ENCODE assay signal across 17 cellular contexts in the genomic region with DNA sequence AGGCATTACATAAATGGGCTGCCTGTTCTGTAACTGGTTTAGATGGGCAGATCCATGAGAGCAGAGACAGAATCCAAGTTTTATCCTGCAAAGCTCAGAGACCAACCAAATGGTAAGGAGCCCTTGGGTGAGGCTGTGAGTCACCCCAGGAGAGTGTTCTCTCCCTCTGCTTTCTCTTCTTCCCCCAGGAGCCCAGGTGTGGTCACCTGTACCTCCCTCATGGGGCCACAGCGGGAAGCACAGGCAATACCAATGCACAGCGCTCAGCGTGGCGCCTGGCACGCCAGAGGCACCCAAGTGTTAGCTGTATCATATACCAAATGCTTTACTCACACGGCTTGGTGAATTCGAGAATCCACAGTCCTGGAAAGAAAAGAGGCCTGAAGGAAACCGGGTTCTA. TPM values are rescaled to one million over a fixed set of nuclear protein-coding genes. Genes with fewer than 3 reads are reported as not detected.
DNase-seq lines count a peak whose midpoint lies in the region; ATAC-seq and TF ChIP-seq lines count a peak whose summit lies in the region.
"Had no signal": no experiment of that assay in that cellular context is flagged by ENCODE, and none has a peak within 500 bp of the region (broad histone marks: within the 10 kb centered on the region; RNA-seq: fewer than 3 reads in every experiment).

No MANE protein-coding gene starts in this region.

- H3K4me3 ChIP-seq in breast epithelium: no peak overlapping the region
- no peak overlapping the region for H3K4me3 ChIP-seq in colonic mucosa
- no peak overlapping the region for H3K4me3 ChIP-seq in mucosa of rectum (ENCODE audit: low read length in 2 of 2)
- no peak overlapping the region for H3K4me3 ChIP-seq in upper lobe of right lung
- H3K4me3 ChIP-seq: ascending aorta, SJCRH30, skin epidermis had no signal

- CTCF ChIA-PET in MCF 10A (lab: Yijun Ruan, JAX): interaction anchor here (0.6 to 1.8 kb wide), 18 partner anchors 16 to 103 kb away, joined by 3 to 11 read pairs (median 4); no protein-coding TSS in a partner anchor

- no peak for TF ChIP-seq POLR2A in breast epithelium (IDR thresholded peaks at IDR 0.05)

- POLR2A ChIA-PET in MCF 10A (lab: Yijun Ruan, JAX): interaction anchor here (0.7 to 3.0 kb wide), 16 partner anchors 9 to 73 kb away, joined by 3 to 28 read pairs (median 6); no protein-coding TSS in a partner anchor

- DNase-seq in MCF 10A (ENCODE audit: unreplicated experiment) (peak; percentile 94), breast epithelium (ENCODE audit: low spot score in 2 of 2) (no peak), colonic mucosa (no peak), upper lobe of right lung (peak; percentile 18)
- no peak for DNase-seq in stimulated activated naive CD8-positive, alpha-beta T cell treated with anti-CD3 and anti-CD28 coated beads, Interleukin-15, amount 100 ng/mL, for 72 hours
- no peak for DNase-seq in activated T-helper 1 cell treated with anti-CD3 and anti-CD28 coated beads, Interleukin-12 subunit alpha, Interleukin-12 subunit beta, Interleukin-2, Interleukin-4 antibody, amounts not matched to agents 30 ng/mL and 10 ng/mL and 1 ng/mL, durations not matched to agents 14 hours and 24 hours and 36 hours (ENCODE audit: low spot score)
- DNase-seq: activated CD8-positive, alpha-beta memory T cell treated with anti-CD3 and anti-CD28 coated beads, Interleukin-2, amount 10 ng/mL, durations not matched to agents 7 days and 5 days; activated gamma-delta T cell; glutamatergic neuron; Kasumi-1; NCI-H1436 treated with DMSO at 0.1 percent for 48 hours; SJCRH30 had no signal

- TF ChIP-seq CTCF in MCF 10A (IDR thresholded peaks at IDR 0.05; ENCODE audit: unreplicated experiment): no peak
- no peak for TF ChIP-seq CTCF in breast epithelium (IDR thresholded peaks at IDR 0.05)
- no peak for TF ChIP-seq CTCF in colonic mucosa (IDR thresholded peaks at IDR 0.05)
- no peak for TF ChIP-seq CTCF in upper lobe of right lung (IDR thresholded peaks at IDR 0.05)

- peaks cover 58% of the 10 kb centered on the region for H3K4me1 Mint-ChIP-seq in MCF 10A (ENCODE audit: insufficient read depth, unreplicated experiment)
- H3K4me1 Mint-ChIP-seq in stimulated activated naive CD8-positive, alpha-beta T cell treated with anti-CD3 and anti-CD28 coated beads, Interleukin-15, amount 100 ng/mL, for 72 hours: no peaks in the 10 kb centered on the region
- no peaks in the 10 kb centered on the region for H3K4me1 Mint-ChIP-seq in activated T-helper 1 cell treated with anti-CD3 and anti-CD28 coated beads, Interleukin-12 subunit alpha, Interleukin-12 subunit beta, Interleukin-2, Interleukin-4 antibody, amounts not matched to agents 30 ng/mL and 10 ng/mL and 1 ng/mL, durations not matched to agents 14 hours and 24 hours and 36 hours (ENCODE audit: low read depth)
- H3K4me1 Mint-ChIP-seq: activated CD8-positive, alpha-beta memory T cell treated with anti-CD3 and anti-CD28 coated beads, Interleukin-2, amount 10 ng/mL, durations not matched to agents 7 days and 5 days had no signal

- intact Hi-C loops in MCF 10A (cut with micrococcal nuclease): loop anchor here (5.0 kb wide), 1 partner anchor 36 kb away; no protein-coding TSS in a partner anchor
- intact Hi-C loops in breast epithelium (cut with DNase I; ENCODE audit: low total_unique reads): no loop called here
- intact Hi-C loops in colonic mucosa (cut with DNase I): no loop called here
- intact Hi-C loops in upper lobe of right lung (cut with DNase I): no loop called here
- intact Hi-C loops in activated T-helper 1 cell treated with anti-CD3 and anti-CD28 coated beads, Interleukin-12 subunit alpha, Interleukin-12 subunit beta, Interleukin-2, Interleukin-4 antibody, amounts not matched to agents 30 ng/mL and 10 ng/mL and 1 ng/mL, durations not matched to agents 14 hours and 24 hours and 36 hours (cut with micrococcal nuclease): no loop called here

- no peaks in the 10 kb centered on the region for H3K27me3 Mint-ChIP-seq in MCF 10A (ENCODE audit: insufficient read depth, unreplicated experiment)
- H3K27me3 Mint-ChIP-seq in stimulated activated naive CD8-positive, alpha-beta T cell treated with anti-CD3 and anti-CD28 coated beads, Interleukin-15, amount 100 ng/mL, for 72 hours: peaks cover 14% of the 10 kb centered on the region
- H3K27me3 Mint-ChIP-seq in activated T-helper 1 cell treated with anti-CD3 and anti-CD28 coated beads, Interleukin-12 subunit alpha, Interleukin-12 subunit beta, Interleukin-2, Interleukin-4 antibody, amounts not matched to agents 30 ng/mL and 10 ng/mL and 1 ng/mL, durations not matched to agents 14 hours and 24 hours and 36 hours (ENCODE audit: insufficient read depth): no peaks in the 10 kb centered on the region

- H3K27ac Mint-ChIP-seq in MCF 10A (ENCODE audit: low read depth, unreplicated experiment): peak overlapping the region; percentile 69
- H3K27ac Mint-ChIP-seq in stimulated activated naive CD8-positive, alpha-beta T cell treated with anti-CD3 and anti-CD28 coated beads, Interleukin-15, amount 100 ng/mL, for 72 hours: no peak overlapping the region
- no peak overlapping the region for H3K27ac Mint-ChIP-seq in activated T-helper 1 cell treated with anti-CD3 and anti-CD28 coated beads, Interleukin-12 subunit alpha, Interleukin-12 subunit beta, Interleukin-2, Interleukin-4 antibody, amounts not matched to agents 30 ng/mL and 10 ng/mL and 1 ng/mL, durations not matched to agents 14 hours and 24 hours and 36 hours
- H3K27ac Mint-ChIP-seq: activated CD8-positive, alpha-beta memory T cell treated with anti-CD3 and anti-CD28 coated beads, Interleukin-2, amount 10 ng/mL, durations not matched to agents 7 days and 5 days had no signal

- H3K27me3 ChIP-seq in breast epithelium: no peaks in the 10 kb centered on the region
- no peaks in the 10 kb centered on the region for H3K27me3 ChIP-seq in colonic mucosa
- no peaks in the 10 kb centered on the region for H3K27me3 ChIP-seq in mucosa of rectum (ENCODE audit: control insufficient read depth in 2 of 2, insufficient read depth in 2 of 2, low read length in 2 of 2)
- H3K27me3 ChIP-seq in upper lobe of right lung: no peaks in the 10 kb centered on the region
- H3K27me3 ChIP-seq: ascending aorta, SJCRH30 had no signal

- ATAC-seq in upper lobe of right lung: no peak
- no peak for ATAC-seq in stimulated activated naive CD8-positive, alpha-beta T cell treated with anti-CD3 and anti-CD28 coated beads, Interleukin-15, amount 100 ng/mL, for 72 hours
- ATAC-seq in HG02973 (IDR thresholded peaks at IDR 0.05; ENCODE audit: unreplicated experiment): no peak
- ATAC-seq: activated CD4-positive, CD25-positive, alpha-beta regulatory T cell treated with anti-CD3 and anti-CD28 coated beads, Interleukin-2, amount 50 U/mL, for 24 hours; activated CD8-positive, alpha-beta memory T cell treated with anti-CD3 and anti-CD28 coated beads, Interleukin-2, amount 10 ng/mL, durations not matched to agents 7 days and 5 days had no signal

- H3K36me3 Mint-ChIP-seq in MCF 10A (ENCODE audit: insufficient read depth, unreplicated experiment): peaks cover 25% of the 10 kb centered on the region
- no peaks in the 10 kb centered on the region for H3K36me3 Mint-ChIP-seq in activated T-helper 1 cell treated with anti-CD3 and anti-CD28 coated beads, Interleukin-12 subunit alpha, Interleukin-12 subunit beta, Interleukin-2, Interleukin-4 antibody, amounts not matched to agents 30 ng/mL and 10 ng/mL and 1 ng/mL, durations not matched to agents 14 hours and 24 hours and 36 hours (ENCODE audit: low read depth)
- H3K36me3 Mint-ChIP-seq: activated CD8-positive, alpha-beta memory T cell treated with anti-CD3 and anti-CD28 coated beads, Interleukin-2, amount 10 ng/mL, durations not matched to agents 7 days and 5 days had no signal

- H3K4me1 ChIP-seq in breast epithelium (peaks cover 0 to 30% of the 10 kb centered on the region in 2 donors), colonic mucosa (peaks cover 26% of the 10 kb centered on the region), mucosa of rectum (ENCODE audit: control insufficient read depth in 2 of 2, insufficient read depth in 2 of 2, low read length in 2 of 2) (peaks cover 28 to 55% of the 10 kb centered on the region in 2 donors), upper lobe of right lung (peaks cover 48% of the 10 kb centered on the region)

- H3K9me3 Mint-ChIP-seq in MCF 10A (ENCODE audit: unreplicated experiment): no peaks in the 10 kb centered on the region
- H3K9me3 Mint-ChIP-seq in stimulated activated naive CD8-positive, alpha-beta T cell treated with anti-CD3 and anti-CD28 coated beads, Interleukin-15, amount 100 ng/mL, for 72 hours: no peaks in the 10 kb centered on the region
- H3K9me3 Mint-ChIP-seq in activated T-helper 1 cell treated with anti-CD3 and anti-CD28 coated beads, Interleukin-12 subunit alpha, Interleukin-12 subunit beta, Interleukin-2, Interleukin-4 antibody, amounts not matched to agents 30 ng/mL and 10 ng/mL and 1 ng/mL, durations not matched to agents 14 hours and 24 hours and 36 hours: no peaks in the 10 kb centered on the region

- H3K27ac ChIP-seq in breast epithelium: peak overlapping the region in 1 of 2 donors; percentile 88
- peak overlapping the region; percentile 49 for H3K27ac ChIP-seq in colonic mucosa
- H3K27ac ChIP-seq in mucosa of rectum (ENCODE audit: low read depth in 2 of 2, low read length in 2 of 2): peak overlapping the region; percentile 49 to 73
- H3K27ac ChIP-seq in upper lobe of right lung: peak overlapping the region; percentile 17
- H3K27ac ChIP-seq: ascending aorta, SJCRH30 had no signal

- no peaks in the 10 kb centered on the region for H3K9me3 ChIP-seq in breast epithelium
- H3K9me3 ChIP-seq in colonic mucosa: no peaks in the 10 kb centered on the region
- H3K9me3 ChIP-seq in mucosa of rectum (ENCODE audit: control insufficient read depth in 2 of 2, low read length in 2 of 2): no peaks in the 10 kb centered on the region
- H3K9me3 ChIP-seq in upper lobe of right lung: no peaks in the 10 kb centered on the region
- H3K9me3 ChIP-seq: ascending aorta, SJCRH30 had no signal

- H3K36me3 ChIP-seq in breast epithelium (no peaks in the 10 kb centered on the region), colonic mucosa (no peaks in the 10 kb centered on the region), mucosa of rectum (ENCODE audit: control insufficient read depth in 2 of 2, insufficient read depth in 2 of 2, low read length in 2 of 2) (peaks cover 6 to 12% of the 10 kb centered on the region in 2 donors), upper lobe of right lung (no peaks in the 10 kb centered on the region)

- peak overlapping the region; percentile 35 for H3K4me3 Mint-ChIP-seq in MCF 10A (ENCODE audit: unreplicated experiment)
- H3K4me3 Mint-ChIP-seq in stimulated activated naive CD8-positive, alpha-beta T cell treated with anti-CD3 and anti-CD28 coated beads, Interleukin-15, amount 100 ng/mL, for 72 hours: no peak overlapping the region
- H3K4me3 Mint-ChIP-seq in activated T-helper 1 cell treated with anti-CD3 and anti-CD28 coated beads, Interleukin-12 subunit alpha, Interleukin-12 subunit beta, Interleukin-2, Interleukin-4 antibody, amounts not matched to agents 30 ng/mL and 10 ng/mL and 1 ng/mL, durations not matched to agents 14 hours and 24 hours and 36 hours: no peak overlapping the region
- H3K4me3 Mint-ChIP-seq: activated CD8-positive, alpha-beta memory T cell treated with anti-CD3 and anti-CD28 coated beads, Interleukin-2, amount 10 ng/mL, durations not matched to agents 7 days and 5 days had no signal

- peak overlapping the region in 1 of 2 donors; percentile 14 for H3K9ac ChIP-seq in colonic mucosa (ENCODE audit: low read depth in 2 of 2, low read length in 2 of 2)
- H3K9ac ChIP-seq in mucosa of rectum (ENCODE audit: low read depth in 1 of 2, low read length in 2 of 2): no peak overlapping the region

- BruUV-seq in MCF 10A (replicated peaks; lab: Mats Ljungman, UMichigan): no TSS peak

RNA-seq across cellular contexts. Expression of gene CTBP2, which starts 39.4 kb away (rescaled TPM):
- total RNA-seq in MCF 10A (2022) (129 and 152 TPM in 2 replicates), breast epithelium (10 to 100 TPM; 53.1 to 91.2 (median 65.9) TPM), colonic mucosa (100 to 1,000 TPM; 106 to 172 TPM), upper lobe of right lung (66.7 TPM)
- total RNA-seq in activated T-helper 1 cell treated with anti-CD3 and anti-CD28 coated beads, Interleukin-12 subunit alpha, Interleukin-12 subunit beta, Interleukin-2, Interleukin-4 antibody, amounts not matched to agents 30 ng/mL and 10 ng/mL and 1 ng/mL, durations not matched to agents 14 hours and 24 hours and 36 hours: 0.13 and 0.39 TPM in 2 replicates

Comparison
In these comparisons a context has a peak if more than half of its experiments do, and no peak if none do; other contexts are left out.
1. DNase-seq: peak in MCF 10A (single experiment) and upper lobe of right lung (single experiment); none in breast epithelium (0 of 2), colonic mucosa (single experiment), stimulated activated naive CD8-positive, alpha-beta T cell treated with anti-CD3 and anti-CD28 coated beads, Interleukin-15, amount 100 ng/mL, for 72 hours (0 of 2) and activated T-helper 1 cell treated with anti-CD3 and anti-CD28 coated beads, Interleukin-12 subunit alpha, Interleukin-12 subunit beta, Interleukin-2, Interleukin-4 antibody, amounts not matched to agents 30 ng/mL and 10 ng/mL and 1 ng/mL, durations not matched to agents 14 hours and 24 hours and 36 hours (single experiment).
2. RNA of gene CTBP2, which starts 39.4 kb away (total RNA-seq): 106 to 172 TPM in colonic mucosa, 129 to 152 TPM in MCF 10A, 66.7 TPM in upper lobe of right lung (single experiment) and 53.1 to 91.2 TPM in breast epithelium; 0.13 to 0.39 TPM in activated T-helper 1 cell treated with anti-CD3 and anti-CD28 coated beads, Interleukin-12 subunit alpha, Interleukin-12 subunit beta, Interleukin-2, Interleukin-4 antibody, amounts not matched to agents 30 ng/mL and 10 ng/mL and 1 ng/mL, durations not matched to agents 14 hours and 24 hours and 36 hours; every median in the first group is over 10 times any median in the second.